Comparison of ENCODE assay signal across 1 cellular context in genomic region chr14:105528197-105528858, GRCh38.
A peak's percentile ranks its signal among the peaks of the same experiment; 100 is the strongest.
TF ChIP-seq lines count a peak whose summit lies in the region.

No MANE protein-coding gene starts in this region.

TF ChIP-seq in K562, 482 proteins besides CTCF, POLR2A, EP300 and RAD21 (continued from another document):
- no peak for TF ChIP-seq ZNF511 (CRISPR knock-in tag; IDR thresholded peaks at IDR 0.05)
- TF ChIP-seq HNRNPH1 (optimal IDR thresholded peaks at IDR 0.05; ENCODE audit: low read depth, low read length), result no peak
- no peak for TF ChIP-seq FOXJ2 (tag; IDR thresholded peaks at IDR 0.05)
- no peak for TF ChIP-seq HMGXB4 (CRISPR knock-in tag; IDR thresholded peaks at IDR 0.05)
- TF ChIP-seq ZNF766 (CRISPR knock-in tag; conservative IDR thresholded peaks at IDR 0.05), result no peak
- TF ChIP-seq MAX (CRISPR knock-in tag; IDR thresholded peaks at IDR 0.05), result peak; percentile 48; the same call in 1 of the 2 replicates
- TF ChIP-seq TBL1XR1 (IDR thresholded peaks at IDR 0.05; ENCODE audit: low read length in 2 of 2), result no peak
- TF ChIP-seq CC2D1A (IDR thresholded peaks at IDR 0.05), result no peak
- TF ChIP-seq CREB3L1 (IDR thresholded peaks at IDR 0.05; ENCODE audit: borderline replicate concordance, low read depth), result no peak
- TF ChIP-seq CREB1 (IDR thresholded peaks at IDR 0.05), result no peak
- 0 out of 2 replicates have a peak, but pooled peaks have one; percentile 24 for TF ChIP-seq CREB1 (CRISPR knock-in tag; IDR thresholded peaks at IDR 0.05)
- TF ChIP-seq BDP1 (IDR thresholded peaks at IDR 0.05; ENCODE audit: insufficient read depth, insufficient read length), result no peak
- no peak for TF ChIP-seq MYBL2 (IDR thresholded peaks at IDR 0.05; ENCODE audit: low read depth)
- no peak for TF ChIP-seq MYBL2 (CRISPR knock-in tag; IDR thresholded peaks at IDR 0.05; ENCODE audit: borderline replicate concordance)
- TF ChIP-seq ZNF431 (CRISPR knock-in tag; IDR thresholded peaks at IDR 0.05), result no peak
- TF ChIP-seq NR3C1 (CRISPR knock-in tag; IDR thresholded peaks at IDR 0.05), result no peak
- no peak for TF ChIP-seq POLR2B (IDR thresholded peaks at IDR 0.05; ENCODE audit: low read depth, partially characterized antibody)
- no peak for TF ChIP-seq DMBX1 (CRISPR knock-in tag; IDR thresholded peaks at IDR 0.05; ENCODE audit: borderline replicate concordance)
- TF ChIP-seq CBX3 (IDR thresholded peaks at IDR 0.05; ENCODE audit: borderline replicate concordance in 1 of 2, low read length in 2 of 2), result no peak
- TF ChIP-seq PTRF (tag; IDR thresholded peaks at IDR 0.05), result no peak
- 0 out of 2 replicates have a peak, but pooled peaks have one; percentile 41 for TF ChIP-seq HNRNPL (IDR thresholded peaks at IDR 0.05; ENCODE audit: low read depth, low read length)
